In the genomic region with DNA sequence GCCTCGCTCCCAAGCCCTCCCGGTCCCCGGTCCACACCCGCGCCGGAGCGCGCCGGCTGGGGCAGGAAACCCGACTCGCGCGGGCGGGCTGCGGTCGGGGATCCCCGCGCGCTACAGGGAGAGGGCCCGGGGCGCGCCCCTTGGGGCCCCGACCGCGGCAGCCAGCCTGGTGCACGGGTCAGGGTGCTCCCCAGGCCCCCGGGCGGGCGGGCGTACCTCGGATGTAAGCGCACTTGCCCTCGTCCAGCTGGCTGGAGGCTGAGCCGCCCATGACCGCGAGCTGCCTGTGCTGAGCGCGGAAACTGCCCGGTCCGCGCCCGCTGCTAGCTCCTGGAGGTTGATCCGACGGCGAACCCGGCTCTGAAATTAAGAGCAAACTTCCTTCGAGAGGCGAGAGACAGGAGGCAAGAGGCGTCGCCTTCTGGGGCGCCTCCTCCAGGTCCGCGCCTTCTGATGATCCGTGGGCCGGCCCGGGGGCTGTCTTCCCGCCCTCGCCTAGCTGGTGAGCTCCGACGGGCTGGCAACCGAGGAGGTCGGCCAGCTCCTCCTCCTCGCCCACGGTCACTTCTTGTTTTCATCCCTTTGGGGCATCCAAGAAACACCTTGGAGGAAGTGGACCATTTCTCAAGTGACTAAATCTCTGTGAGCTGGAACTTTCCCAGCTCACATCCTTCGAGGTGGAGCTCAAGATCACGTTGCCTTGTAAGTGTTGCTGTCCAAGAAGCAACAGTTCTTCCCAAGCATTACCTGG, we compare ENCODE assay signal across 8 cellular contexts. TPM values are rescaled to one million over a fixed set of nuclear protein-coding genes. Genes with fewer than 3 reads are reported as not detected.
DNase-seq lines count a peak whose midpoint lies in the region; ATAC-seq and TF ChIP-seq lines count a peak whose summit lies in the region.

A gene with protein sequence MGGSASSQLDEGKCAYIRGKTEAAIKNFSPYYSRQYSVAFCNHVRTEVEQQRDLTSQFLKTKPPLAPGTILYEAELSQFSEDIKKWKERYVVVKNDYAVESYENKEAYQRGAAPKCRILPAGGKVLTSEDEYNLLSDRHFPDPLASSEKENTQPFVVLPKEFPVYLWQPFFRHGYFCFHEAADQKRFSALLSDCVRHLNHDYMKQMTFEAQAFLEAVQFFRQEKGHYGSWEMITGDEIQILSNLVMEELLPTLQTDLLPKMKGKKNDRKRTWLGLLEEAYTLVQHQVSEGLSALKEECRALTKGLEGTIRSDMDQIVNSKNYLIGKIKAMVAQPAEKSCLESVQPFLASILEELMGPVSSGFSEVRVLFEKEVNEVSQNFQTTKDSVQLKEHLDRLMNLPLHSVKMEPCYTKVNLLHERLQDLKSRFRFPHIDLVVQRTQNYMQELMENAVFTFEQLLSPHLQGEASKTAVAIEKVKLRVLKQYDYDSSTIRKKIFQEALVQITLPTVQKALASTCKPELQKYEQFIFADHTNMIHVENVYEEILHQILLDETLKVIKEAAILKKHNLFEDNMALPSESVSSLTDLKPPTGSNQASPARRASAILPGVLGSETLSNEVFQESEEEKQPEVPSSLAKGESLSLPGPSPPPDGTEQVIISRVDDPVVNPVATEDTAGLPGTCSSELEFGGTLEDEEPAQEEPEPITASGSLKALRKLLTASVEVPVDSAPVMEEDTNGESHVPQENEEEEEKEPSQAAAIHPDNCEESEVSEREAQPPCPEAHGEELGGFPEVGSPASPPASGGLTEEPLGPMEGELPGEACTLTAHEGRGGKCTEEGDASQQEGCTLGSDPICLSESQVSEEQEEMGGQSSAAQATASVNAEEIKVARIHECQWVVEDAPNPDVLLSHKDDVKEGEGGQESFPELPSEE (minus strand): TSS at position 423 of the 751 bp plus-strand sequence. CDS start 152 bp downstream, at position 271.

- H3K4me3 ChIP-seq in hepatocyte: peak within 1 kb of the TSS; percentile 73
- peak within 1 kb of the TSS; percentile 64 for H3K4me3 ChIP-seq in skeletal muscle cell (ENCODE audit: low read depth, low read length)

- H2AFZ ChIP-seq in hepatocyte: peak within 1 kb of the TSS; percentile 50

- H3K4me3 Mint-ChIP-seq in activated naive CD8-positive, alpha-beta T cell treated with anti-CD3 and anti-CD28 coated beads, Interleukin-2, amount 50 U/mL, for 24 hours: peak within 1 kb of the TSS; percentile 93

- no peaks in the 10 kb centered on the region for H3K9me2 ChIP-seq in hepatocyte (replicated peaks; ENCODE audit: insufficient read depth)

- TF ChIP-seq CTCF in hepatocyte (IDR thresholded peaks at IDR 0.05; ENCODE audit: poor library complexity): no peak

- H3K9me3 Mint-ChIP-seq in activated naive CD8-positive, alpha-beta T cell treated with anti-CD3 and anti-CD28 coated beads, Interleukin-2, amount 50 U/mL, for 24 hours: no peaks in the 10 kb centered on the region

- H3K4me2 ChIP-seq in hepatocyte: peak within 1 kb of the TSS; percentile 94

- H4K20me1 ChIP-seq in hepatocyte (ENCODE audit: insufficient read depth, poor library complexity, severe bottlenecking): no peaks in the 10 kb centered on the region

- H3K4me1 Mint-ChIP-seq in activated naive CD8-positive, alpha-beta T cell treated with anti-CD3 and anti-CD28 coated beads, Interleukin-2, amount 50 U/mL, for 24 hours: peaks cover 58% of the 10 kb centered on the region

- no peaks in the 10 kb centered on the region for H3K36me3 ChIP-seq in hepatocyte (replicated peaks; ENCODE audit: insufficient read depth, low read depth)

- H3K27ac ChIP-seq in hepatocyte: no peak within 1 kb of the TSS

- peaks cover 5% of the 10 kb centered on the region for H3K4me1 ChIP-seq in hepatocyte (ENCODE audit: insufficient read depth)

- peaks cover 8% of the 10 kb centered on the region for H3K36me3 Mint-ChIP-seq in activated naive CD8-positive, alpha-beta T cell treated with anti-CD3 and anti-CD28 coated beads, Interleukin-2, amount 50 U/mL, for 24 hours (ENCODE audit: low read depth)

- ATAC-seq in GM21381 (IDR thresholded peaks at IDR 0.05; ENCODE audit: unreplicated experiment): peak; percentile 63
- ATAC-seq in activated naive CD8-positive, alpha-beta T cell treated with anti-CD3 and anti-CD28 coated beads, Interleukin-2, amount 50 U/mL, for 24 hours: peak; percentile 78

- H3K9me3 ChIP-seq in hepatocyte (ENCODE audit: low read depth): no peaks in the 10 kb centered on the region

- peaks cover 33% of the 10 kb centered on the region for H3K27me3 ChIP-seq in hepatocyte

- WGBS in hepatocyte (ENCODE audit: low lambda C conversion rate, missing lambda C conversion rate): 4% methylated on average over 48 of the region's 66 CpGs

- H3K79me2 ChIP-seq in hepatocyte: no peaks in the 10 kb centered on the region

- peak within 1 kb of the TSS; percentile 100 for H3K27ac Mint-ChIP-seq in activated naive CD8-positive, alpha-beta T cell treated with anti-CD3 and anti-CD28 coated beads, Interleukin-2, amount 50 U/mL, for 24 hours

- peaks cover 33% of the 10 kb centered on the region for H3K27me3 Mint-ChIP-seq in activated naive CD8-positive, alpha-beta T cell treated with anti-CD3 and anti-CD28 coated beads, Interleukin-2, amount 50 U/mL, for 24 hours

- DNase-seq in DMS79 treated with DMSO at 0.1 percent for 48 hours (lab: John Stamatoyannopoulos, UW) (peak; percentile 48), HT1080 (ENCODE audit: low read depth) (peak; percentile 84), SW480 (ENCODE audit: low spot score) (peak; percentile 43), hepatocyte (ENCODE audit: low spot score) (peak; percentile 52), skeletal muscle cell (ENCODE audit: low read depth) (no peak), COLO829 (ENCODE audit: low spot score) (no peak)
- peak; percentile 75 for DNase-seq in activated naive CD8-positive, alpha-beta T cell treated with anti-CD3 and anti-CD28 coated beads, Interleukin-2, amount 50 U/mL, for 24 hours

RNA-seq across cellular contexts. Expression of the gene that starts here (rescaled TPM):
- total RNA-seq in HT1080 (2014; rRNA removed; shearing (Covaris generic)): 24.8 and 27.6 TPM in 2 replicates
- 10.1 and 14.6 TPM in 2 replicates for polyA plus RNA-seq in HT1080 (2015; cell fraction: cytosol; rRNA removed)
- 29.8 and 31.7 TPM in 2 replicates for polyA plus RNA-seq in HT1080 (2015; cell fraction: nucleus; rRNA removed)
- 11.1 and 11.5 TPM in 2 replicates for total RNA-seq in hepatocyte
- 6.9 and 8.9 TPM in 2 replicates for polyA plus RNA-seq in hepatocyte

Comparison
In these comparisons a context has a peak if more than half of its experiments do, and no peak if none do; other contexts are left out.
1. DNase-seq: peak in DMS79 treated with DMSO at 0.1 percent for 48 hours (single experiment), HT1080 (single experiment), SW480 (single experiment), activated naive CD8-positive, alpha-beta T cell treated with anti-CD3 and anti-CD28 coated beads, Interleukin-2, amount 50 U/mL, for 24 hours (single experiment) and hepatocyte (single experiment); none in skeletal muscle cell (single experiment) and COLO829 (single experiment).